Comparison of ENCODE assay signal across 1 cellular context in the genomic region with DNA sequence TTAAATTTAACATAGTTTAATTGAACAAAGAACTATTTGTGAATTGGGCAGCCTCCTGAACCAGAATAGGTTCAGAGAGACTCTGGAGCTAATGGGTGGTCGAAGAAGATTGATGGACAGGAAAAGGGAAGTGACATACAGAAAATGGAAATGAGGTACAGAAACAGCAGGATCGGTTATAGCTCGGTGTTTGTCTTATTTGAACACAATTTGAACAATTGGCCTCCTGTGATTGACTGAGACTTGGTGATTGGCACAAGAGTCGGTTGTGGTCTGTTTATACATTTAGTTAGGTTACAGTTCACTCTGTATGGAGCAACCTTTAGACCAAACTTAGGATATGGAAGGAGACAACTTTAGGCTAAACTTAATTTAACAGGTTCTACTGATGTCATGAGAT.
TF ChIP-seq lines count a peak whose summit lies in the region.

No MANE protein-coding gene starts in this region.

TF ChIP-seq in A549, 52 proteins besides CTCF, POLR2A, EP300 and RAD21:
- TF ChIP-seq EHMT2 (IDR thresholded peaks at IDR 0.05; ENCODE audit: low read depth), result no peak
- TF ChIP-seq NR3C1 (IDR thresholded peaks at IDR 0.05), result no peak
- no peak for TF ChIP-seq RCOR1 (IDR thresholded peaks at IDR 0.05; ENCODE audit: low read depth, low read length)
- TF ChIP-seq ZNF302 (CRISPR knock-in tag; IDR thresholded peaks at IDR 0.05), result no peak
- TF ChIP-seq TFCP2L1 (CRISPR knock-in tag; IDR thresholded peaks at IDR 0.05), result no peak
- TF ChIP-seq CHD2 (IDR thresholded peaks at IDR 0.05; ENCODE audit: low read length, partially characterized antibody), result no peak
- TF ChIP-seq, protein P1, sequence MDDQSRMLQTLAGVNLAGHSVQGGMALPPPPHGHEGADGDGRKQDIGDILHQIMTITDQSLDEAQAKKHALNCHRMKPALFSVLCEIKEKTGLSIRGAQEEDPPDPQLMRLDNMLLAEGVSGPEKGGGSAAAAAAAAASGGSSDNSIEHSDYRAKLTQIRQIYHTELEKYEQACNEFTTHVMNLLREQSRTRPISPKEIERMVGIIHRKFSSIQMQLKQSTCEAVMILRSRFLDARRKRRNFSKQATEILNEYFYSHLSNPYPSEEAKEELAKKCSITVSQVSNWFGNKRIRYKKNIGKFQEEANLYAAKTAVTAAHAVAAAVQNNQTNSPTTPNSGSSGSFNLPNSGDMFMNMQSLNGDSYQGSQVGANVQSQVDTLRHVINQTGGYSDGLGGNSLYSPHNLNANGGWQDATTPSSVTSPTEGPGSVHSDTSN (IDR thresholded peaks at IDR 0.05), result no peak
- no peak for TF ChIP-seq HEYL (CRISPR knock-in tag; IDR thresholded peaks at IDR 0.05)
- TF ChIP-seq, protein P2, sequence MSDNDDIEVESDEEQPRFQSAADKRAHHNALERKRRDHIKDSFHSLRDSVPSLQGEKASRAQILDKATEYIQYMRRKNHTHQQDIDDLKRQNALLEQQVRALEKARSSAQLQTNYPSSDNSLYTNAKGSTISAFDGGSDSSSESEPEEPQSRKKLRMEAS (IDR thresholded peaks at IDR 0.05), result no peak
- no peak for TF ChIP-seq RFX5 (IDR thresholded peaks at IDR 0.05)
- no peak for TF ChIP-seq JUN (IDR thresholded peaks at IDR 0.05)
- TF ChIP-seq ZFP36 (IDR thresholded peaks at IDR 0.05; ENCODE audit: borderline replicate concordance, partially characterized antibody), result no peak
- no peak for TF ChIP-seq RNF2 (IDR thresholded peaks at IDR 0.05; ENCODE audit: borderline replicate concordance, low read depth)
- no peak for TF ChIP-seq CBX8 (IDR thresholded peaks at IDR 0.05)
- no peak for TF ChIP-seq KDM1A (IDR thresholded peaks at IDR 0.05; ENCODE audit: low read depth)
- TF ChIP-seq SMC3 (IDR thresholded peaks at IDR 0.05), result no peak
